In genomic region chr5:34854459-34855174, GRCh38 we compare ENCODE assay signal across 10 cellular contexts. TPM values are rescaled to one million over a fixed set of nuclear protein-coding genes. Genes with fewer than 3 reads are reported as not detected.
A peak's percentile ranks its signal among the peaks of the same experiment; 100 is the strongest.
DNase-seq lines count a peak whose midpoint lies in the region; ATAC-seq and TF ChIP-seq lines count a peak whose summit lies in the region.
"Had no signal": no experiment of that assay in that cellular context is flagged by ENCODE, and none has a peak within 500 bp of the region (broad histone marks: within the 10 kb centered on the region; RNA-seq: fewer than 3 reads in every experiment).

No MANE protein-coding gene starts in this region.

- peaks cover 5% of the 10 kb centered on the region for H3K27me3 Mint-ChIP-seq in CD8-positive, alpha-beta T cell (ENCODE audit: low read depth)

- ATAC-seq in GM19035 (IDR thresholded peaks at IDR 0.05; ENCODE audit: unreplicated experiment) (peak; percentile 98), HG02973 (IDR thresholded peaks at IDR 0.05; ENCODE audit: unreplicated experiment) (peak; percentile 98)
- ATAC-seq in CD8-positive, alpha-beta T cell: no peak

- H3K4me3 Mint-ChIP-seq in CD8-positive, alpha-beta T cell: no peak overlapping the region
- H3K4me3 Mint-ChIP-seq: H9 had no signal

- POLR2A ChIA-PET in CD8-positive, alpha-beta T cell (lab: Charles Lee): no interaction called here

- no peaks in the 10 kb centered on the region for H3F3A ChIP-seq in neural cell (ENCODE audit: insufficient read depth, low read length, poor library complexity, severe bottlenecking)

- H3K36me3 ChIP-seq in neural cell (ENCODE audit: insufficient read depth, low read length): no peaks in the 10 kb centered on the region
- H3K36me3 ChIP-seq in CD8-positive, alpha-beta T cell (ENCODE audit: insufficient read depth, low read length): no peaks in the 10 kb centered on the region

- CTCF ChIA-PET in CD8-positive, alpha-beta T cell (lab: Charles Lee): no interaction called here

- no peaks in the 10 kb centered on the region for H3K9me3 Mint-ChIP-seq in CD8-positive, alpha-beta T cell
- H3K9me3 Mint-ChIP-seq: H9 had no signal

- no peaks in the 10 kb centered on the region for H3K9me3 ChIP-seq in neural cell (ENCODE audit: low read length)
- no peaks in the 10 kb centered on the region for H3K9me3 ChIP-seq in CD8-positive, alpha-beta T cell (ENCODE audit: low read length)

- no peaks in the 10 kb centered on the region for H3K4me1 ChIP-seq in CD8-positive, alpha-beta T cell (ENCODE audit: insufficient read depth, low read length)

- no peak for TF ChIP-seq CTCF in neural cell (IDR thresholded peaks at IDR 0.05; ENCODE audit: poor library complexity, severe bottlenecking)
- no peak for TF ChIP-seq CTCF in CD8-positive, alpha-beta T cell (IDR thresholded peaks at IDR 0.05)

- H3K4me3 ChIP-seq in neural cell (ENCODE audit: low read length): no peak overlapping the region
- H3K4me3 ChIP-seq in CD8-positive, alpha-beta T cell (ENCODE audit: low read depth, low read length): no peak overlapping the region

- no peak overlapping the region for H2AFZ ChIP-seq in neural cell (ENCODE audit: low read depth, low read length)

- TF ChIP-seq EP300 in neural cell (conservative IDR thresholded peaks at IDR 0.05; ENCODE audit: poor library complexity, severe bottlenecking): no peak

- peaks cover 16% of the 10 kb centered on the region for H3K27me3 ChIP-seq in neural cell (ENCODE audit: insufficient read depth, low read depth, low read length)
- H3K27me3 ChIP-seq in CD8-positive, alpha-beta T cell (ENCODE audit: insufficient read depth, low read length): no peaks in the 10 kb centered on the region

- H3K9me2 ChIP-seq in neural cell (ENCODE audit: insufficient read depth, low read length): no peaks in the 10 kb centered on the region

- H4K20me1 ChIP-seq in neural cell (ENCODE audit: insufficient read depth): no peaks in the 10 kb centered on the region

- H3K27ac ChIP-seq in neural cell (ENCODE audit: low read length): no peak overlapping the region
- H3K27ac ChIP-seq in CD8-positive, alpha-beta T cell (ENCODE audit: low read depth, low read length): no peak overlapping the region

- no peak overlapping the region for H3K4me2 ChIP-seq in neural cell (ENCODE audit: low read length)

- no peak overlapping the region for H3K27ac Mint-ChIP-seq in CD8-positive, alpha-beta T cell
- H3K27ac Mint-ChIP-seq: H9 had no signal

- TF ChIP-seq RAD21 in neural cell (conservative IDR thresholded peaks at IDR 0.05): no peak

- DNase-seq in NCI-H2107 (lab: John Stamatoyannopoulos, UW) (peak; percentile 48), ecto neural progenitor cell (ENCODE audit: low spot score) (no peak), NCI-H524 treated with DMSO at 0.1 percent for 48 hours (lab: John Stamatoyannopoulos, UW) (no peak), SW 1271 (lab: John Stamatoyannopoulos, UW) (no peak)
- no peak for DNase-seq in CD8-positive, alpha-beta T cell
- DNase-seq: H9 had no signal

- H3K9ac ChIP-seq in neural cell (ENCODE audit: low read length): no peak overlapping the region

- H3K79me2 ChIP-seq in neural cell (replicated peaks; ENCODE audit: insufficient read depth, low read length): no peaks in the 10 kb centered on the region

- intact Hi-C loops in CD8-positive, alpha-beta T cell (cut with DNase I, micrococcal nuclease): loop anchor here in 1 of 2 experiments (5.0 kb wide), 1 partner anchor 42 kb away; no protein-coding TSS in a partner anchor

- H3K4me1 Mint-ChIP-seq in CD8-positive, alpha-beta T cell (ENCODE audit: low read depth): no peaks in the 10 kb centered on the region
- H3K4me1 Mint-ChIP-seq: H9 had no signal

- H3K36me3 Mint-ChIP-seq in CD8-positive, alpha-beta T cell: no peaks in the 10 kb centered on the region

TF ChIP-seq in neural cell, 6 proteins besides CTCF, POLR2A, EP300 and RAD21:
- TF ChIP-seq POLR2AphosphoS5 (IDR thresholded peaks at IDR 0.05) (peak; percentile 11), EZH2 (IDR thresholded peaks at IDR 0.05; ENCODE audit: borderline replicate concordance, insufficient read depth, low read length, poor library complexity, severe bottlenecking) (no peak)

RNA-seq across cellular contexts. Expression of gene TTC23L, which starts 15.7 kb away (rescaled TPM):
- polyA plus RNA-seq in neural cell: 5.1 and 8.3 TPM in 2 replicates
- polyA minus RNA-seq in neural cell: 6.7 and 7.3 TPM in 2 replicates
- not detected for total RNA-seq in CD8-positive, alpha-beta T cell
- total RNA-seq: T-helper 2 cell treated with Interferon-gamma antibody and Interleukin-4, amounts not matched to agents 100 ng/mL and 5 ng/mL, for 36 hours had no signal
